ENCODE assay signal across 16 cellular contexts in genomic region chr3:195240171-195240701, GRCh38. TPM values are rescaled to one million over a fixed set of nuclear protein-coding genes. Genes with fewer than 3 reads are reported as not detected.
DNase-seq lines count a peak whose midpoint lies in the region; ATAC-seq and TF ChIP-seq lines count a peak whose summit lies in the region.
"Had no signal": no experiment of that assay in that cellular context is flagged by ENCODE, and none has a peak within 500 bp of the region (broad histone marks: within the 10 kb centered on the region; RNA-seq: fewer than 3 reads in every experiment).

No MANE protein-coding gene starts in this region.

- intact Hi-C loops in testis (cut with DNase I; ENCODE audit: low total_unique reads), result no loop called here

- TF ChIP-seq CTCF in gastroesophageal sphincter (IDR thresholded peaks at IDR 0.05) (no peak), testis (IDR thresholded peaks at IDR 0.05) (no peak)

- DNase-seq in activated CD8-positive, alpha-beta memory T cell treated with anti-CD3 and anti-CD28 coated beads, Interleukin-2, amount 50 U/mL, for 48 hours, result peak; percentile 37
- DNase-seq in medulla oblongata (ENCODE audit: extremely low spot score) (peak; percentile 25), testis (peak; percentile 77), NCI-H1048 (lab: John Stamatoyannopoulos, UW) (no peak), hepatic stellate cell (ENCODE audit: low spot score) (no peak)
- DNase-seq: activated CD4-positive, CD25-positive, alpha-beta regulatory T cell; Calu3; naive B cell; NCI-H146; NCI-H226; SHP77 treated with DMSO at 0.1 percent for 48 hours; stimulated activated naive CD8-positive, alpha-beta T cell treated with anti-CD3 and anti-CD28 coated beads, Interleukin-15, amount 100 ng/mL, for 72 hours; T-helper 17 cell had no signal

- 74% methylated on average over 2 of the region's 15 CpGs; no CpG with 5 or more reads in 1 of the 2 donors for WGBS in gastroesophageal sphincter (ENCODE audit: low coverage in 1 of 2), 2 donors
- 44 to 55% methylated on average over 9 to 15 of the region's 15 CpGs for WGBS in testis, 2 donors

- H3K36me3 ChIP-seq in gastroesophageal sphincter (no peaks in the 10 kb centered on the region), testis (ENCODE audit: low read depth, missing control alignments) (no peaks in the 10 kb centered on the region)

- peak overlapping the region in 2 of 4 donors; percentile 77 to 81 for H3K27ac ChIP-seq in gastroesophageal sphincter
- H3K27ac ChIP-seq in testis, result peak overlapping the region in 1 of 2 donors; percentile 36

- H3K4me1 ChIP-seq in gastroesophageal sphincter, result peaks cover 0 to 34% (median 7%) of the 10 kb centered on the region in 3 donors
- H3K4me1 ChIP-seq in testis, result peaks cover 27% of the 10 kb centered on the region

- TF ChIP-seq POLR2A in gastroesophageal sphincter (IDR thresholded peaks at IDR 0.05), result no peak
- no peak for TF ChIP-seq POLR2A in testis (IDR thresholded peaks at IDR 0.05)

- H3K27me3 ChIP-seq in gastroesophageal sphincter (no peaks in the 10 kb centered on the region), testis (no peaks in the 10 kb centered on the region)

- ATAC-seq in gastroesophageal sphincter, result peak; percentile 44
- no peak for ATAC-seq in GM21390 (IDR thresholded peaks at IDR 0.05; ENCODE audit: unreplicated experiment)
- no peak for ATAC-seq in HG03139 (IDR thresholded peaks at IDR 0.05; ENCODE audit: unreplicated experiment)
- ATAC-seq: stimulated activated naive CD8-positive, alpha-beta T cell treated with anti-CD3 and anti-CD28 coated beads, Interleukin-15, amount 100 ng/mL, for 72 hours; T-helper 17 cell had no signal

- H3K4me3 ChIP-seq in gastroesophageal sphincter, result no peak overlapping the region
- H3K4me3 ChIP-seq in testis, result no peak overlapping the region

- H3K9me3 ChIP-seq in gastroesophageal sphincter (no peaks in the 10 kb centered on the region), testis (no peaks in the 10 kb centered on the region)

- TF ChIP-seq EP300 in gastroesophageal sphincter (IDR thresholded peaks at IDR 0.05), result no peak

RNA-seq across cellular contexts. Expression of gene XXYLT1, which starts 30.7 kb away (rescaled TPM):
- total RNA-seq in gastroesophageal sphincter, result 10 to 100 TPM; 10.1 to 14.0 (median 12.5) TPM
- 10 to 100 TPM; 11.1 to 12.5 TPM for total RNA-seq in testis
- 7.2 TPM for polyA plus RNA-seq in testis (ENCODE audit: insufficient read depth, low read depth, low replicate concordance)

Comparison
In these comparisons a context has a peak if more than half of its experiments do, and no peak if none do; other contexts are left out.
1. DNase-seq: peak in activated CD8-positive, alpha-beta memory T cell treated with anti-CD3 and anti-CD28 coated beads, Interleukin-2, amount 50 U/mL, for 48 hours (single experiment), medulla oblongata (single experiment) and testis (single experiment); none in NCI-H1048 (single experiment) and hepatic stellate cell (single experiment).